ENCODE assay signal across 2 cellular contexts in the genomic region with DNA sequence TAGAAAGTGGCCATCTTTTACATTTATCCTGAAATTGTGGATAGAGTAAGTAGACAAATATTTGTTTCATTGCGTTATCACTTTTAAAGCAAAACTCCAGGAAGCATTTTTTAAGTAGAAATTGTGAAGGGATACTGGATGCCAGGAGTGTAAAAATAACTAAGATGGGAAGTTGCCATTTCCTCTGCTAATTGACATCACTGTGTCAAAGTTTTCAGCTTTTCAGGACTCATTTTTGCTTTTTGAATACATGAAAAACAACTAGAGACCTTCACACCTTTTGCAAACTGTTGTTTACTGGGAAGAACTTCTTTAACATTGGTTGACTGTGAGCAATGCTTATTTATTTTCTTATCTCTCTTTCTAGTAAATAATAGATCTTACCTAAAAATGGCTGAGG.
TF ChIP-seq lines count a peak whose summit lies in the region.

No MANE protein-coding gene starts in this region.

TF ChIP-seq in HCT116, 20 proteins besides CTCF, POLR2A, EP300 and RAD21 (continued from another document):
- TF ChIP-seq SP1 (IDR thresholded peaks at IDR 0.05; ENCODE audit: low read depth) (no peak), ZNF274 (IDR thresholded peaks at IDR 0.05; ENCODE audit: low read depth, low read length) (no peak), EZH2phosphoT487 (IDR thresholded peaks at IDR 0.05; ENCODE audit: borderline replicate concordance) (no peak), YY1 (IDR thresholded peaks at IDR 0.05; ENCODE audit: extremely low read depth, insufficient replicate concordance, low read depth, low read length) (no peak), CEBPB (IDR thresholded peaks at IDR 0.05; ENCODE audit: low read depth) (no peak), FOSL1 (IDR thresholded peaks at IDR 0.05; ENCODE audit: low read depth) (no peak), SIN3A (IDR thresholded peaks at IDR 0.05; ENCODE audit: low read depth) (no peak), TCF7L2 (IDR thresholded peaks at IDR 0.05; ENCODE audit: borderline replicate concordance, extremely low read depth, insufficient read depth, insufficient read length) (no peak), EZH2 (IDR thresholded peaks at IDR 0.05) (no peak), EGR1 (IDR thresholded peaks at IDR 0.05; ENCODE audit: low read depth) (no peak), ZFX (IDR thresholded peaks at IDR 0.05) (no peak), JUND (IDR thresholded peaks at IDR 0.05) (no peak)
- TF ChIP-seq, protein P1, sequence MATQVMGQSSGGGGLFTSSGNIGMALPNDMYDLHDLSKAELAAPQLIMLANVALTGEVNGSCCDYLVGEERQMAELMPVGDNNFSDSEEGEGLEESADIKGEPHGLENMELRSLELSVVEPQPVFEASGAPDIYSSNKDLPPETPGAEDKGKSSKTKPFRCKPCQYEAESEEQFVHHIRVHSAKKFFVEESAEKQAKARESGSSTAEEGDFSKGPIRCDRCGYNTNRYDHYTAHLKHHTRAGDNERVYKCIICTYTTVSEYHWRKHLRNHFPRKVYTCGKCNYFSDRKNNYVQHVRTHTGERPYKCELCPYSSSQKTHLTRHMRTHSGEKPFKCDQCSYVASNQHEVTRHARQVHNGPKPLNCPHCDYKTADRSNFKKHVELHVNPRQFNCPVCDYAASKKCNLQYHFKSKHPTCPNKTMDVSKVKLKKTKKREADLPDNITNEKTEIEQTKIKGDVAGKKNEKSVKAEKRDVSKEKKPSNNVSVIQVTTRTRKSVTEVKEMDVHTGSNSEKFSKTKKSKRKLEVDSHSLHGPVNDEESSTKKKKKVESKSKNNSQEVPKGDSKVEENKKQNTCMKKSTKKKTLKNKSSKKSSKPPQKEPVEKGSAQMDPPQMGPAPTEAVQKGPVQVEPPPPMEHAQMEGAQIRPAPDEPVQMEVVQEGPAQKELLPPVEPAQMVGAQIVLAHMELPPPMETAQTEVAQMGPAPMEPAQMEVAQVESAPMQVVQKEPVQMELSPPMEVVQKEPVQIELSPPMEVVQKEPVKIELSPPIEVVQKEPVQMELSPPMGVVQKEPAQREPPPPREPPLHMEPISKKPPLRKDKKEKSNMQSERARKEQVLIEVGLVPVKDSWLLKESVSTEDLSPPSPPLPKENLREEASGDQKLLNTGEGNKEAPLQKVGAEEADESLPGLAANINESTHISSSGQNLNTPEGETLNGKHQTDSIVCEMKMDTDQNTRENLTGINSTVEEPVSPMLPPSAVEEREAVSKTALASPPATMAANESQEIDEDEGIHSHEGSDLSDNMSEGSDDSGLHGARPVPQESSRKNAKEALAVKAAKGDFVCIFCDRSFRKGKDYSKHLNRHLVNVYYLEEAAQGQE (IDR thresholded peaks at IDR 0.05; ENCODE audit: low read depth) = no peak
- TF ChIP-seq, protein P2, sequence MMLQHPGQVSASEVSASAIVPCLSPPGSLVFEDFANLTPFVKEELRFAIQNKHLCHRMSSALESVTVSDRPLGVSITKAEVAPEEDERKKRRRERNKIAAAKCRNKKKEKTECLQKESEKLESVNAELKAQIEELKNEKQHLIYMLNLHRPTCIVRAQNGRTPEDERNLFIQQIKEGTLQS (IDR thresholded peaks at IDR 0.05) = no peak
- TF ChIP-seq, protein P3, sequence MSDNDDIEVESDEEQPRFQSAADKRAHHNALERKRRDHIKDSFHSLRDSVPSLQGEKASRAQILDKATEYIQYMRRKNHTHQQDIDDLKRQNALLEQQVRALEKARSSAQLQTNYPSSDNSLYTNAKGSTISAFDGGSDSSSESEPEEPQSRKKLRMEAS (IDR thresholded peaks at IDR 0.05) = no peak

TF ChIP-seq in HepG2, 621 proteins besides CTCF, POLR2A, EP300 and RAD21:
- TF ChIP-seq NFIC (IDR thresholded peaks at IDR 0.05; ENCODE audit: low read length) (no peak), ZFP36L2 (CRISPR knock-in tag; IDR thresholded peaks at IDR 0.05) (no peak), HNRNPL (IDR thresholded peaks at IDR 0.05; ENCODE audit: low read depth, low read length) (no peak), ZNF44 (CRISPR knock-in tag; IDR thresholded peaks at IDR 0.05) (no peak), RARG (CRISPR knock-in tag; IDR thresholded peaks at IDR 0.05; ENCODE audit: low read depth) (no peak), ZNF333 (CRISPR knock-in tag; IDR thresholded peaks at IDR 0.05; ENCODE audit: borderline replicate concordance) (no peak), CHD4 (IDR thresholded peaks at IDR 0.05; ENCODE audit: borderline replicate concordance, low read length) (no peak)
- TF ChIP-seq, protein P4, sequence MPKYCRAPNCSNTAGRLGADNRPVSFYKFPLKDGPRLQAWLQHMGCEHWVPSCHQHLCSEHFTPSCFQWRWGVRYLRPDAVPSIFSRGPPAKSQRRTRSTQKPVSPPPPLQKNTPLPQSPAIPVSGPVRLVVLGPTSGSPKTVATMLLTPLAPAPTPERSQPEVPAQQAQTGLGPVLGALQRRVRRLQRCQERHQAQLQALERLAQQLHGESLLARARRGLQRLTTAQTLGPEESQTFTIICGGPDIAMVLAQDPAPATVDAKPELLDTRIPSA (CRISPR knock-in tag; IDR thresholded peaks at IDR 0.05; ENCODE audit: borderline replicate concordance) = no peak
- TF ChIP-seq, protein P5, sequence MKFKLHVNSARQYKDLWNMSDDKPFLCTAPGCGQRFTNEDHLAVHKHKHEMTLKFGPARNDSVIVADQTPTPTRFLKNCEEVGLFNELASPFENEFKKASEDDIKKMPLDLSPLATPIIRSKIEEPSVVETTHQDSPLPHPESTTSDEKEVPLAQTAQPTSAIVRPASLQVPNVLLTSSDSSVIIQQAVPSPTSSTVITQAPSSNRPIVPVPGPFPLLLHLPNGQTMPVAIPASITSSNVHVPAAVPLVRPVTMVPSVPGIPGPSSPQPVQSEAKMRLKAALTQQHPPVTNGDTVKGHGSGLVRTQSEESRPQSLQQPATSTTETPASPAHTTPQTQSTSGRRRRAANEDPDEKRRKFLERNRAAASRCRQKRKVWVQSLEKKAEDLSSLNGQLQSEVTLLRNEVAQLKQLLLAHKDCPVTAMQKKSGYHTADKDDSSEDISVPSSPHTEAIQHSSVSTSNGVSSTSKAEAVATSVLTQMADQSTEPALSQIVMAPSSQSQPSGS (CRISPR knock-in tag; IDR thresholded peaks at IDR 0.05) = no peak
- TF ChIP-seq, protein P6, sequence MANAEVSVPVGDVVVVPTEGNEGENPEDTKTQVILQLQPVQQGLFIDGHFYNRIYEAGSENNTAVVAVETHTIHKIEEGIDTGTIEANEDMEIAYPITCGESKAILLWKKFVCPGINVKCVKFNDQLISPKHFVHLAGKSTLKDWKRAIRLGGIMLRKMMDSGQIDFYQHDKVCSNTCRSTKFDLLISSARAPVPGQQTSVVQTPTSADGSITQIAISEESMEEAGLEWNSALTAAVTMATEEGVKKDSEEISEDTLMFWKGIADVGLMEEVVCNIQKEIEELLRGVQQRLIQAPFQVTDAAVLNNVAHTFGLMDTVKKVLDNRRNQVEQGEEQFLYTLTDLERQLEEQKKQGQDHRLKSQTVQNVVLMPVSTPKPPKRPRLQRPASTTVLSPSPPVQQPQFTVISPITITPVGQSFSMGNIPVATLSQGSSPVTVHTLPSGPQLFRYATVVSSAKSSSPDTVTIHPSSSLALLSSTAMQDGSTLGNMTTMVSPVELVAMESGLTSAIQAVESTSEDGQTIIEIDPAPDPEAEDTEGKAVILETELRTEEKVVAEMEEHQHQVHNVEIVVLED (CRISPR knock-in tag; IDR thresholded peaks at IDR 0.05; ENCODE audit: borderline replicate concordance) = no peak
